Comparison of ENCODE assay signal across 17 cellular contexts in genomic region chr4:151485541-151486131, GRCh38.
DNase-seq lines count a peak whose midpoint lies in the region; ATAC-seq, FAIRE-seq and TF ChIP-seq lines count a peak whose summit lies in the region.
"Had no signal": no experiment of that assay in that cellular context is flagged by ENCODE, and none has a peak within 500 bp of the region (broad histone marks: within the 10 kb centered on the region; RNA-seq: fewer than 3 reads in every experiment).

No MANE protein-coding gene starts in this region.

- DNase-seq in ELR (ENCODE audit: low read depth) (peak; percentile 5), MG63 (peak; percentile 36), epithelial cell of proximal tubule (ENCODE audit: low read depth) (peak; percentile 53), pancreas (peak in 2 of 6 donors; percentile 11 to 20), SK-N-DZ (ENCODE audit: low spot score) (no peak), T-helper 1 cell (no peak), heart right ventricle (no peak)
- DNase-seq: activated CD4-positive, alpha-beta memory T cell treated with anti-CD3 and anti-CD28 coated beads for 36 hours; cortex of kidney; hypothalamus; lower lobe of right lung; NK-92 treated with Interleukin-12 subunit alpha and Interleukin-12 subunit beta, amount 100 ng/mL, for 24 hours; spleen had no signal

- H3K27ac ChIP-seq in pancreas (no peak overlapping the region), heart right ventricle (no peak overlapping the region)
- H3K27ac ChIP-seq: lower lobe of right lung, neutrophil, spleen had no signal

- H3K4me1 ChIP-seq in pancreas (peaks cover 0 to 15% (median 8%) of the 10 kb centered on the region in 3 donors), heart right ventricle (peaks cover 0 to 7% (median 0%) of the 10 kb centered on the region in 9 donors)
- H3K4me1 ChIP-seq: lower lobe of right lung, spleen had no signal

- H3K36me3 ChIP-seq in MG63 (no peaks in the 10 kb centered on the region), pancreas (no peaks in the 10 kb centered on the region), heart right ventricle (no peaks in the 10 kb centered on the region)
- H3K36me3 ChIP-seq: lower lobe of right lung, neutrophil, spleen had no signal

- H3K27me3 ChIP-seq in MG63 (no peaks in the 10 kb centered on the region), pancreas (no peaks in the 10 kb centered on the region), heart right ventricle (no peaks in the 10 kb centered on the region)
- H3K27me3 ChIP-seq: neutrophil had no signal

- FAIRE-seq in pancreas (lab: Jason Lieb, UNC), result no peak
- FAIRE-seq: GM18507, GM19239 had no signal

- H3K4me3 ChIP-seq in MG63 (no peak overlapping the region), epithelial cell of proximal tubule (ENCODE audit: low read depth, low read length) (peak overlapping the region; percentile 25), pancreas (no peak overlapping the region), heart right ventricle (no peak overlapping the region)
- H3K4me3 ChIP-seq: lower lobe of right lung, spleen had no signal

- peak; percentile 38 to 83 (median 66) for ATAC-seq in pancreas
- ATAC-seq in HG03342 (IDR thresholded peaks at IDR 0.05; ENCODE audit: unreplicated experiment), result no peak
- no peak for ATAC-seq in heart right ventricle
- ATAC-seq: lower lobe of right lung had no signal

- H3K9me3 ChIP-seq in MG63 (no peaks in the 10 kb centered on the region), pancreas (no peaks in the 10 kb centered on the region), heart right ventricle (peaks cover 0 to 7% (median 0%) of the 10 kb centered on the region in 11 donors)
- H3K9me3 ChIP-seq: lower lobe of right lung, neutrophil had no signal

- intact Hi-C loops in pancreas (cut with DNase I) (no loop called here), heart right ventricle (cut with DNase I) (no loop called here)

- WGBS in pancreas, 2 donors, result 74 to 78% methylated on average over 9 of the region's 9 CpGs
- WGBS in heart right ventricle, 2 donors, result 84 to 86% methylated on average over 9 of the region's 9 CpGs

- no peak for TF ChIP-seq CTCF in epithelial cell of proximal tubule (conservative IDR thresholded peaks at IDR 0.05; ENCODE audit: low read depth, low read length)
- no peak for TF ChIP-seq CTCF in pancreas (IDR thresholded peaks at IDR 0.05)
- no peak for TF ChIP-seq CTCF in heart right ventricle (IDR thresholded peaks at IDR 0.05)

Comparison
In these comparisons a context has a peak if more than half of its experiments do, and no peak if none do; other contexts are left out.
1. DNase-seq: peak in ELR (single experiment), MG63 (single experiment) and epithelial cell of proximal tubule (single experiment); none in SK-N-DZ (single experiment), T-helper 1 cell (0 of 5) and heart right ventricle (0 of 2).
2. ATAC-seq: peak in pancreas (4 of 4); none in HG03342 (single experiment) and heart right ventricle (0 of 8).